In genomic region chr10:104910712-104911111, GRCh38 we compare ENCODE assay signal across 23 cellular contexts.
"Had no signal": no experiment of that assay in that cellular context is flagged by ENCODE, and none has a peak within 500 bp of the region (broad histone marks: within the 10 kb centered on the region; RNA-seq: fewer than 3 reads in every experiment).

No MANE protein-coding gene starts in this region.

- H3K36me3 ChIP-seq: left ventricle myocardium inferior, lower lobe of right lung, spleen, tibial artery had no signal

- H3K9me3 ChIP-seq: left ventricle myocardium inferior, lower lobe of right lung, psoas muscle, spleen, testis, tibial artery had no signal

- H3K27ac ChIP-seq: dorsolateral prefrontal cortex, left ventricle myocardium inferior, lower lobe of right lung, psoas muscle, skin epidermis, spleen, testis, tibial artery had no signal

- H3K27me3 ChIP-seq: dorsolateral prefrontal cortex, spleen, testis, tibial artery had no signal

- H3K4me1 ChIP-seq: left ventricle myocardium inferior, lower lobe of right lung, psoas muscle, spleen, testis, tibial artery had no signal

- ATAC-seq: left colon; lower lobe of right lung; naive thymus-derived CD8-positive, alpha-beta T cell; psoas muscle; right cardiac atrium; stimulated activated memory B cell treated with anti-CD40 and anti-IgM and Interleukin-4, amounts not matched to agents 10 μg/mL and 1 μg/mL and 100 μg/mL, for 72 hours; stimulated activated naive CD8-positive, alpha-beta T cell treated with anti-CD3 and anti-CD28 coated beads, Interleukin-15, Interleukin-2, amounts not matched to agents 100 U/mL and 50 U/mL, for 24 hours had no signal

- H3K4me3 ChIP-seq: dorsolateral prefrontal cortex, left ventricle myocardium inferior, lower lobe of right lung, psoas muscle, skin epidermis, spleen, testis, tibial artery had no signal

- DNase-seq: dorsolateral prefrontal cortex; effector CD4-positive, alpha-beta T cell; hypothalamus; immature natural killer cell; islet precursor cell; kidney glomerular epithelial cell; left colon; left ventricle myocardium inferior; lower lobe of right lung; naive thymus-derived CD8-positive, alpha-beta T cell; nephron progenitor cell; nucleus accumbens; psoas muscle; right cardiac atrium; spleen; stimulated activated CD4-positive, alpha-beta T cell treated with anti-CD3 and anti-CD28 coated beads, Interleukin-4, amount 100 ng/mL, for 4 hours; stimulated activated naive CD8-positive, alpha-beta T cell treated with anti-CD3 and anti-CD28 coated beads, Interleukin-15, Interleukin-2, amounts not matched to agents 100 U/mL and 50 U/mL, for 24 hours; substantia nigra; testis; tibial artery had no signal

- FAIRE-seq: frontal cortex had no signal
